Comparison of ENCODE assay signal across 31 cellular contexts in genomic region chr6:117924708-117925107, GRCh38. TPM values are rescaled to one million over a fixed set of nuclear protein-coding genes. Genes with fewer than 3 reads are reported as not detected.
"Had no signal": no experiment of that assay in that cellular context is flagged by ENCODE, and none has a peak within 500 bp of the region (broad histone marks: within the 10 kb centered on the region; RNA-seq: fewer than 3 reads in every experiment).

No MANE protein-coding gene starts in this region.

- H2AFZ ChIP-seq: neural progenitor cell, parathyroid adenoma had no signal

- H3K36me3 ChIP-seq: neural progenitor cell, ovary, spleen, suprapubic skin, tibial artery, transverse colon, upper lobe of right lung, uterus had no signal

- ATAC-seq: natural killer cell; psoas muscle; right cardiac atrium; sciatic nerve; stimulated activated memory B cell treated with anti-CD40 and anti-IgM and Interleukin-4, amounts not matched to agents 10 μg/mL and 1 μg/mL and 100 μg/mL, for 72 hours; stimulated activated naive CD8-positive, alpha-beta T cell treated with anti-CD3 and anti-CD28 coated beads, Interleukin-15, amount 100 ng/mL, for 72 hours; stimulated activated naive CD8-positive, alpha-beta T cell treated with anti-CD3 and anti-CD28 coated beads, Interleukin-15, Interleukin-2, amounts not matched to agents 100 U/mL and 50 U/mL, for 24 hours; upper lobe of right lung had no signal

- H3K9ac ChIP-seq: neural progenitor cell, parathyroid adenoma had no signal

- H3K27me3 ChIP-seq: neural progenitor cell, ovary, testis, uterus had no signal

- H3K4me3 ChIP-seq: neural progenitor cell, ovary, psoas muscle, skin epidermis, smooth muscle cell, spleen, suprapubic skin, testis, tibial artery, transverse colon, upper lobe of right lung, uterus had no signal

- H3K4me1 ChIP-seq: parathyroid adenoma, psoas muscle, suprapubic skin, testis, transverse colon, uterus had no signal

- H3K9me3 ChIP-seq: ovary, psoas muscle, suprapubic skin, testis, tibial artery, upper lobe of right lung, uterus had no signal

- H3K27me3 Mint-ChIP-seq: progenitor cell of endocrine pancreas; stimulated activated memory B cell treated with anti-CD40 and anti-IgM and Interleukin-4, amounts not matched to agents 10 μg/mL and 1 μg/mL and 100 μg/mL, for 72 hours had no signal

- H3K4me3 Mint-ChIP-seq: natural killer cell; nephron; neural progenitor cell; stimulated activated memory B cell treated with anti-CD40 and anti-IgM and Interleukin-4, amounts not matched to agents 10 μg/mL and 1 μg/mL and 100 μg/mL, for 72 hours; stimulated activated naive CD8-positive, alpha-beta T cell treated with anti-CD3 and anti-CD28 coated beads, Interleukin-15, amount 100 ng/mL, for 72 hours; type B pancreatic cell had no signal

- H3K27ac Mint-ChIP-seq: natural killer cell; nephron; neural progenitor cell; progenitor cell of endocrine pancreas; stimulated activated memory B cell treated with anti-CD40 and anti-IgM and Interleukin-4, amounts not matched to agents 10 μg/mL and 1 μg/mL and 100 μg/mL, for 72 hours; stimulated activated naive CD8-positive, alpha-beta T cell treated with anti-CD3 and anti-CD28 coated beads, Interleukin-15, amount 100 ng/mL, for 72 hours; type B pancreatic cell had no signal

- H3K4me2 ChIP-seq: neural progenitor cell, smooth muscle cell had no signal

- H3K79me2 ChIP-seq: parathyroid adenoma had no signal

- DNase-seq: natural killer cell; occipital lobe; ovary; posterior cingulate gyrus; psoas muscle; right cardiac atrium; spleen; stimulated activated CD4-positive, alpha-beta T cell treated with anti-CD3 and anti-CD28 coated beads, Interleukin-12 subunit alpha, Interleukin-12 subunit beta, amount 100 ng/mL, for 4 hours; stimulated activated CD4-positive, alpha-beta T cell treated with anti-CD3 and anti-CD28 coated beads, Interleukin-1b, Interleukin-23, amount 100 ng/mL, for 48 hours; stimulated activated CD4-positive, alpha-beta T cell treated with anti-CD3 and anti-CD28 coated beads, Interleukin-4, amount 100 ng/mL, for 1 hour; stimulated activated CD4-positive, alpha-beta T cell treated with anti-CD3 and anti-CD28 coated beads, Interleukin-4, amount 100 ng/mL, for 4 hours; stimulated activated CD8-positive, alpha-beta memory T cell treated with anti-CD3 and anti-CD28 coated beads, Interleukin-4, amount 100 ng/mL, for 48 hours; stimulated activated naive CD4-positive, alpha-beta T cell; stimulated activated naive CD8-positive, alpha-beta T cell treated with anti-CD3 and anti-CD28 coated beads, Interleukin-15, amount 100 ng/mL, for 72 hours; stimulated activated naive CD8-positive, alpha-beta T cell treated with anti-CD3 and anti-CD28 coated beads, Interleukin-15, Interleukin-2, amounts not matched to agents 100 U/mL and 50 U/mL, for 24 hours; substantia nigra; testis; tibial artery; transverse colon; upper lobe of right lung; uterus had no signal

- H3K4me1 Mint-ChIP-seq: natural killer cell; nephron; stimulated activated memory B cell treated with anti-CD40 and anti-IgM and Interleukin-4, amounts not matched to agents 10 μg/mL and 1 μg/mL and 100 μg/mL, for 72 hours; stimulated activated naive CD8-positive, alpha-beta T cell treated with anti-CD3 and anti-CD28 coated beads, Interleukin-15, amount 100 ng/mL, for 72 hours had no signal

- H3K36me3 Mint-ChIP-seq: natural killer cell; stimulated activated memory B cell treated with anti-CD40 and anti-IgM and Interleukin-4, amounts not matched to agents 10 μg/mL and 1 μg/mL and 100 μg/mL, for 72 hours; type B pancreatic cell had no signal

- H3K27ac ChIP-seq: neural progenitor cell, ovary, parathyroid adenoma, psoas muscle, skin epidermis, spleen, suprapubic skin, testis, tibial artery, transverse colon, upper lobe of right lung, uterus had no signal

RNA-seq across cellular contexts. Expression of gene SLC35F1, which starts 17.6 kb away (rescaled TPM):
- total RNA-seq: natural killer cell had no signal
